Comparison of ENCODE assay signal across 1 cellular context in the genomic region with DNA sequence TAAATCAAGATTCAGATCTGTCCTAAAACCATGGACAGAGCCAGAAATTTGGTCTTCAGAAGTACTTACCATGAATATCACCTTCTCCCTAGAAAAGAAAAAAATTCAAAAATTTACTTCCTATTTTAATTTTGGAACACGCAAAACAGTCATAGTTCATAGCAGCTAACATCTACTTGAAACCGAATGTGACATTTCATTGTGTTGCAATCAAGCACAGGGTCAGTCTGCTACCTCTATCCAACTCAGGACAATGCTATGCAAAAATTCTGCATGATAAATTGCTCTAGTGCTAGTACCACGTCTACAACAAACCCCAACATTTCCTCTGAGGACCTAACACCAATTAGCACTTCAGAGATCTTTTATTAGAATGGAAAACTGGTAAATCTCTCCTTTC.
TF ChIP-seq lines count a peak whose summit lies in the region.

No MANE protein-coding gene starts in this region.

TF ChIP-seq in IMR-90, 13 proteins besides CTCF, POLR2A, EP300 and RAD21:
- TF ChIP-seq CHD1 (IDR thresholded peaks at IDR 0.05; ENCODE audit: low read depth, low read length): no peak
- TF ChIP-seq MAZ (IDR thresholded peaks at IDR 0.05; ENCODE audit: borderline replicate concordance, low read depth, low read length): no peak
- peak; percentile 75; the same call in 1 of the 2 replicates for TF ChIP-seq CEBPB (IDR thresholded peaks at IDR 0.05; ENCODE audit: low read depth, low read length)
- TF ChIP-seq BHLHE40 (IDR thresholded peaks at IDR 0.05; ENCODE audit: low read depth, low read length): no peak
- TF ChIP-seq, protein P1, sequence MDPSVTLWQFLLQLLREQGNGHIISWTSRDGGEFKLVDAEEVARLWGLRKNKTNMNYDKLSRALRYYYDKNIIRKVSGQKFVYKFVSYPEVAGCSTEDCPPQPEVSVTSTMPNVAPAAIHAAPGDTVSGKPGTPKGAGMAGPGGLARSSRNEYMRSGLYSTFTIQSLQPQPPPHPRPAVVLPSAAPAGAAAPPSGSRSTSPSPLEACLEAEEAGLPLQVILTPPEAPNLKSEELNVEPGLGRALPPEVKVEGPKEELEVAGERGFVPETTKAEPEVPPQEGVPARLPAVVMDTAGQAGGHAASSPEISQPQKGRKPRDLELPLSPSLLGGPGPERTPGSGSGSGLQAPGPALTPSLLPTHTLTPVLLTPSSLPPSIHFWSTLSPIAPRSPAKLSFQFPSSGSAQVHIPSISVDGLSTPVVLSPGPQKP (IDR thresholded peaks at IDR 0.05; ENCODE audit: borderline replicate concordance, low read depth, low read length): no peak
- TF ChIP-seq FOS (IDR thresholded peaks at IDR 0.05; ENCODE audit: low read depth, low read length): no peak
